ENCODE assay signal across 1 cellular context in the genomic region with DNA sequence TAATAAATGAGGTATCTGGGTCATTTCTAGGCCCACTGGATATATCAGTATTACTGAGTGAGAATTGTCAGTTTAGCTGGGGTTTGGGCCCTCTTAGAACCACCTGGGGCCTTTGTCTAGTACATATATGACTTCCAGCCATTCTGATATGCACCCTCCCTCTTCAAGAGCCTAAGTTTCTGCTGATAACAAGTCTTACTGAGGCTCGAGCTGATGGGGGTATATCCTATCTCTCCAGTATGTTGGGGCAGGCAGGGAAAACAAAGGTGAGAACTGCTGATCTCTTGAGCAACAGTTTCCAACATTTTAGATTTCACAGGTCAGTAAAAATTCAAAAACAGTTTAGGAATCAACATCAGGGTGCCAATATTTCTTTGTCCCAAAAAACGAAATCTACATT.
TF ChIP-seq lines count a peak whose summit lies in the region.

No MANE protein-coding gene starts in this region.

TF ChIP-seq in K562, 482 proteins besides CTCF, POLR2A, EP300 and RAD21 (continues in another document):
- TF ChIP-seq ARID1B (IDR thresholded peaks at IDR 0.05) (peak; percentile 62), CXXC5 (CRISPR knock-in tag; IDR thresholded peaks at IDR 0.05) (no peak), EZH2 (IDR thresholded peaks at IDR 0.05; ENCODE audit: borderline replicate concordance, low read depth, low read length) (no peak), JUNB (CRISPR knock-in tag; conservative IDR thresholded peaks at IDR 0.05) (no peak), ETS2 (tag; IDR thresholded peaks at IDR 0.05; ENCODE audit: borderline replicate concordance, poor library complexity, severe bottlenecking) (no peak), POLR2G (IDR thresholded peaks at IDR 0.05; ENCODE audit: low read depth, low read length) (no peak), MAZ (CRISPR knock-in tag; conservative IDR thresholded peaks at IDR 0.05 in 1 of 2, IDR thresholded peaks at IDR 0.05 in 1 of 2) (no peak), MCM2 (IDR thresholded peaks at IDR 0.05; ENCODE audit: low read depth) (no peak), ZNF217 (CRISPR knock-in tag; IDR thresholded peaks at IDR 0.05) (no peak), CBFA2T2 (conservative IDR thresholded peaks at IDR 0.05) (peak; percentile 54), ZNF780A (CRISPR knock-in tag; IDR thresholded peaks at IDR 0.05) (no peak), THRAP3 (IDR thresholded peaks at IDR 0.05; ENCODE audit: borderline replicate concordance) (no peak), KLF1 (tag; IDR thresholded peaks at IDR 0.05) (no peak), TAL1 (IDR thresholded peaks at IDR 0.05) (peak; percentile 58; the same call in 1 of the 2 replicates), TARDBP (IDR thresholded peaks at IDR 0.05) (no peak), ZNF589 (CRISPR knock-in tag; IDR thresholded peaks at IDR 0.05; ENCODE audit: low read depth) (no peak), ZNF232 (CRISPR knock-in tag; IDR thresholded peaks at IDR 0.05) (no peak), HNRNPH1 (optimal IDR thresholded peaks at IDR 0.05; ENCODE audit: low read depth, low read length) (no peak), KLF16 (IDR thresholded peaks at IDR 0.05) (no peak), ADNP (tag; IDR thresholded peaks at IDR 0.05) (no peak), CHD2 (IDR thresholded peaks at IDR 0.05; ENCODE audit: low read depth, low read length) (no peak), SNRNP70 (optimal IDR thresholded peaks at IDR 0.05; ENCODE audit: low read depth, low read length) (no peak), ZNF764 (CRISPR knock-in tag; IDR thresholded peaks at IDR 0.05; ENCODE audit: low read depth) (no peak), LCOR (CRISPR knock-in tag; IDR thresholded peaks at IDR 0.05) (no peak), SLC30A9 (CRISPR knock-in tag; IDR thresholded peaks at IDR 0.05) (no peak), CREB1 (IDR thresholded peaks at IDR 0.05) (no peak), CREB1 (CRISPR knock-in tag; IDR thresholded peaks at IDR 0.05) (no peak), JUND (IDR thresholded peaks at IDR 0.05; ENCODE audit: borderline replicate concordance, low read depth, low read length) (no peak), JUND (tag; IDR thresholded peaks at IDR 0.05; ENCODE audit: borderline replicate concordance, low read depth, low read length) (no peak), ZBED1 (IDR thresholded peaks at IDR 0.05) (no peak), RCOR1 (IDR thresholded peaks at IDR 0.05; ENCODE audit: borderline replicate concordance in 1 of 2, low read depth in 2 of 2, low read length in 2 of 2) (0 out of 4 replicates have a peak, but pooled peaks of 1 of the 2 experiments have one; percentile 12), YY1 (IDR thresholded peaks at IDR 0.05; ENCODE audit: borderline replicate concordance in 1 of 3, control insufficient read depth in 1 of 3, extremely low read depth in 1 of 3, insufficient read depth in 3 of 3, insufficient read length in 1 of 3, insufficient replicate concordance in 2 of 3, low read depth in 1 of 3, low read length in 2 of 3) (no peak), DPF2 (IDR thresholded peaks at IDR 0.05) (peak; percentile 52; the same call in 1 of the 2 replicates), TEAD2 (tag; IDR thresholded peaks at IDR 0.05) (no peak), TBL1XR1 (IDR thresholded peaks at IDR 0.05; ENCODE audit: low read length in 2 of 2) (no peak), SP2 (IDR thresholded peaks at IDR 0.05; ENCODE audit: extremely low read depth, low read depth, low read length, poor library complexity, severe bottlenecking) (no peak), CBFA2T3 (IDR thresholded peaks at IDR 0.05) (peak; percentile 73), XRCC4 (IDR thresholded peaks at IDR 0.05; ENCODE audit: extremely low read depth, insufficient read depth, insufficient read length) (no peak), BACH1 (tag; IDR thresholded peaks at IDR 0.05) (no peak), RFX7 (CRISPR knock-in tag; IDR thresholded peaks at IDR 0.05) (no peak), NFATC3 (IDR thresholded peaks at IDR 0.05) (no peak), KLF6 (CRISPR knock-in tag; IDR thresholded peaks at IDR 0.05; ENCODE audit: borderline replicate concordance) (no peak), ZNF184 (CRISPR knock-in tag; IDR thresholded peaks at IDR 0.05) (no peak), ZNF282 (CRISPR knock-in tag; IDR thresholded peaks at IDR 0.05) (no peak), ELF4 (CRISPR knock-in tag; IDR thresholded peaks at IDR 0.05) (no peak), SOX6 (IDR thresholded peaks at IDR 0.05) (0 out of 2 replicates have a peak, but pooled peaks have one; percentile 7), TAF15 (IDR thresholded peaks at IDR 0.05; ENCODE audit: low read depth, low read length) (no peak), HDAC6 (IDR thresholded peaks at IDR 0.05; ENCODE audit: low read depth, low read length) (no peak)
- TF ChIP-seq, protein P1, sequence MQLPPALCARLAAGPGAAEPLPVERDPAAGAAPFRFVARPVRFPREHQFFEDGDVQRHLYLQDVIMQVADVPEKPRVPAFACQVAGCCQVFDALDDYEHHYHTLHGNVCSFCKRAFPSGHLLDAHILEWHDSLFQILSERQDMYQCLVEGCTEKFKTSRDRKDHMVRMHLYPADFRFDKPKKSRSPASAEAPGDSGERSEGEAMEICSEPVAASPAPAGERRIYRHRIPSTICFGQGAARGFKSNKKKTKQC (CRISPR knock-in tag; IDR thresholded peaks at IDR 0.05) = no peak
- TF ChIP-seq, protein P2, sequence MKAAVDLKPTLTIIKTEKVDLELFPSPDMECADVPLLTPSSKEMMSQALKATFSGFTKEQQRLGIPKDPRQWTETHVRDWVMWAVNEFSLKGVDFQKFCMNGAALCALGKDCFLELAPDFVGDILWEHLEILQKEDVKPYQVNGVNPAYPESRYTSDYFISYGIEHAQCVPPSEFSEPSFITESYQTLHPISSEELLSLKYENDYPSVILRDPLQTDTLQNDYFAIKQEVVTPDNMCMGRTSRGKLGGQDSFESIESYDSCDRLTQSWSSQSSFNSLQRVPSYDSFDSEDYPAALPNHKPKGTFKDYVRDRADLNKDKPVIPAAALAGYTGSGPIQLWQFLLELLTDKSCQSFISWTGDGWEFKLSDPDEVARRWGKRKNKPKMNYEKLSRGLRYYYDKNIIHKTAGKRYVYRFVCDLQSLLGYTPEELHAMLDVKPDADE (conservative IDR thresholded peaks at IDR 0.05; ENCODE audit: control insufficient read depth, low read depth, low read length) = no peak
- TF ChIP-seq, protein P3, sequence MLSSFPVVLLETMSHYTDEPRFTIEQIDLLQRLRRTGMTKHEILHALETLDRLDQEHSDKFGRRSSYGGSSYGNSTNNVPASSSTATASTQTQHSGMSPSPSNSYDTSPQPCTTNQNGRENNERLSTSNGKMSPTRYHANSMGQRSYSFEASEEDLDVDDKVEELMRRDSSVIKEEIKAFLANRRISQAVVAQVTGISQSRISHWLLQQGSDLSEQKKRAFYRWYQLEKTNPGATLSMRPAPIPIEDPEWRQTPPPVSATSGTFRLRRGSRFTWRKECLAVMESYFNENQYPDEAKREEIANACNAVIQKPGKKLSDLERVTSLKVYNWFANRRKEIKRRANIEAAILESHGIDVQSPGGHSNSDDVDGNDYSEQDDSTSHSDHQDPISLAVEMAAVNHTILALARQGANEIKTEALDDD (IDR thresholded peaks at IDR 0.05) = peak; percentile 27; the same call in 1 of the 2 replicates
- TF ChIP-seq, protein P4, sequence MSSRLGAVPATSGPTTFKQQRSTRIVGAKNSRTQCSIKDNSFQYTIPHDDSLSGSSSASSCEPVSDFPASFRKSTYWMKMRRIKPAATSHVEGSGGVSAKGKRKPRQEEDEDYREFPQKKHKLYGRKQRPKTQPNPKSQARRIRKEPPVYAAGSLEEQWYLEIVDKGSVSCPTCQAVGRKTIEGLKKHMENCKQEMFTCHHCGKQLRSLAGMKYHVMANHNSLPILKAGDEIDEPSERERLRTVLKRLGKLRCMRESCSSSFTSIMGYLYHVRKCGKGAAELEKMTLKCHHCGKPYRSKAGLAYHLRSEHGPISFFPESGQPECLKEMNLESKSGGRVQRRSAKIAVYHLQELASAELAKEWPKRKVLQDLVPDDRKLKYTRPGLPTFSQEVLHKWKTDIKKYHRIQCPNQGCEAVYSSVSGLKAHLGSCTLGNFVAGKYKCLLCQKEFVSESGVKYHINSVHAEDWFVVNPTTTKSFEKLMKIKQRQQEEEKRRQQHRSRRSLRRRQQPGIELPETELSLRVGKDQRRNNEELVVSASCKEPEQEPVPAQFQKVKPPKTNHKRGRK (tag; IDR thresholded peaks at IDR 0.05) = no peak
- TF ChIP-seq, protein P5, sequence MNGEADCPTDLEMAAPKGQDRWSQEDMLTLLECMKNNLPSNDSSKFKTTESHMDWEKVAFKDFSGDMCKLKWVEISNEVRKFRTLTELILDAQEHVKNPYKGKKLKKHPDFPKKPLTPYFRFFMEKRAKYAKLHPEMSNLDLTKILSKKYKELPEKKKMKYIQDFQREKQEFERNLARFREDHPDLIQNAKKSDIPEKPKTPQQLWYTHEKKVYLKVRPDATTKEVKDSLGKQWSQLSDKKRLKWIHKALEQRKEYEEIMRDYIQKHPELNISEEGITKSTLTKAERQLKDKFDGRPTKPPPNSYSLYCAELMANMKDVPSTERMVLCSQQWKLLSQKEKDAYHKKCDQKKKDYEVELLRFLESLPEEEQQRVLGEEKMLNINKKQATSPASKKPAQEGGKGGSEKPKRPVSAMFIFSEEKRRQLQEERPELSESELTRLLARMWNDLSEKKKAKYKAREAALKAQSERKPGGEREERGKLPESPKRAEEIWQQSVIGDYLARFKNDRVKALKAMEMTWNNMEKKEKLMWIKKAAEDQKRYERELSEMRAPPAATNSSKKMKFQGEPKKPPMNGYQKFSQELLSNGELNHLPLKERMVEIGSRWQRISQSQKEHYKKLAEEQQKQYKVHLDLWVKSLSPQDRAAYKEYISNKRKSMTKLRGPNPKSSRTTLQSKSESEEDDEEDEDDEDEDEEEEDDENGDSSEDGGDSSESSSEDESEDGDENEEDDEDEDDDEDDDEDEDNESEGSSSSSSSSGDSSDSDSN (IDR thresholded peaks at IDR 0.05; ENCODE audit: borderline replicate concordance in 1 of 2, low read depth in 2 of 2, low read length in 2 of 2) = no peak
- TF ChIP-seq, protein P6, sequence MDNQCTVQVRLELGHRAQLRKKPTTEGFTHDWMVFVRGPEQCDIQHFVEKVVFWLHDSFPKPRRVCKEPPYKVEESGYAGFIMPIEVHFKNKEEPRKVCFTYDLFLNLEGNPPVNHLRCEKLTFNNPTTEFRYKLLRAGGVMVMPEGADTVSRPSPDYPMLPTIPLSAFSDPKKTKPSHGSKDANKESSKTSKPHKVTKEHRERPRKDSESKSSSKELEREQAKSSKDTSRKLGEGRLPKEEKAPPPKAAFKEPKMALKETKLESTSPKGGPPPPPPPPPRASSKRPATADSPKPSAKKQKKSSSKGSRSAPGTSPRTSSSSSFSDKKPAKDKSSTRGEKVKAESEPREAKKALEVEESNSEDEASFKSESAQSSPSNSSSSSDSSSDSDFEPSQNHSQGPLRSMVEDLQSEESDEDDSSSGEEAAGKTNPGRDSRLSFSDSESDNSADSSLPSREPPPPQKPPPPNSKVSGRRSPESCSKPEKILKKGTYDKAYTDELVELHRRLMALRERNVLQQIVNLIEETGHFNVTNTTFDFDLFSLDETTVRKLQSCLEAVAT (IDR thresholded peaks at IDR 0.05) = no peak
- TF ChIP-seq, protein P7, sequence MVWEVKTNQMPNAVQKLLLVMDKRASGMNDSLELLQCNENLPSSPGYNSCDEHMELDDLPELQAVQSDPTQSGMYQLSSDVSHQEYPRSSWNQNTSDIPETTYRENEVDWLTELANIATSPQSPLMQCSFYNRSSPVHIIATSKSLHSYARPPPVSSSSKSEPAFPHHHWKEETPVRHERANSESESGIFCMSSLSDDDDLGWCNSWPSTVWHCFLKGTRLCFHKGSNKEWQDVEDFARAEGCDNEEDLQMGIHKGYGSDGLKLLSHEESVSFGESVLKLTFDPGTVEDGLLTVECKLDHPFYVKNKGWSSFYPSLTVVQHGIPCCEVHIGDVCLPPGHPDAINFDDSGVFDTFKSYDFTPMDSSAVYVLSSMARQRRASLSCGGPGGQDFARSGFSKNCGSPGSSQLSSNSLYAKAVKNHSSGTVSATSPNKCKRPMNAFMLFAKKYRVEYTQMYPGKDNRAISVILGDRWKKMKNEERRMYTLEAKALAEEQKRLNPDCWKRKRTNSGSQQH (CRISPR knock-in tag; IDR thresholded peaks at IDR 0.05) = no peak
- TF ChIP-seq, protein P8, sequence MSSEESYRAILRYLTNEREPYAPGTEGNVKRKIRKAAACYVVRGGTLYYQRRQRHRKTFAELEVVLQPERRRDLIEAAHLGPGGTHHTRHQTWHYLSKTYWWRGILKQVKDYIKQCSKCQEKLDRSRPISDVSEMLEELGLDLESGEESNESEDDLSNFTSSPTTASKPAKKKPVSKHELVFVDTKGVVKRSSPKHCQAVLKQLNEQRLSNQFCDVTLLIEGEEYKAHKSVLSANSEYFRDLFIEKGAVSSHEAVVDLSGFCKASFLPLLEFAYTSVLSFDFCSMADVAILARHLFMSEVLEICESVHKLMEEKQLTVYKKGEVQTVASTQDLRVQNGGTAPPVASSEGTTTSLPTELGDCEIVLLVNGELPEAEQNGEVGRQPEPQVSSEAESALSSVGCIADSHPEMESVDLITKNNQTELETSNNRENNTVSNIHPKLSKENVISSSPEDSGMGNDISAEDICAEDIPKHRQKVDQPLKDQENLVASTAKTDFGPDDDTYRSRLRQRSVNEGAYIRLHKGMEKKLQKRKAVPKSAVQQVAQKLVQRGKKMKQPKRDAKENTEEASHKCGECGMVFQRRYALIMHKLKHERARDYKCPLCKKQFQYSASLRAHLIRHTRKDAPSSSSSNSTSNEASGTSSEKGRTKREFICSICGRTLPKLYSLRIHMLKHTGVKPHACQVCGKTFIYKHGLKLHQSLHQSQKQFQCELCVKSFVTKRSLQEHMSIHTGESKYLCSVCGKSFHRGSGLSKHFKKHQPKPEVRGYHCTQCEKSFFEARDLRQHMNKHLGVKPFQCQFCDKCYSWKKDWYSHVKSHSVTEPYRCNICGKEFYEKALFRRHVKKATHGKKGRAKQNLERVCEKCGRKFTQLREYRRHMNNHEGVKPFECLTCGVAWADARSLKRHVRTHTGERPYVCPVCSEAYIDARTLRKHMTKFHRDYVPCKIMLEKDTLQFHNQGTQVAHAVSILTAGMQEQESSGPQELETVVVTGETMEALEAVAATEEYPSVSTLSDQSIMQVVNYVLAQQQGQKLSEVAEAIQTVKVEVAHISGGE (CRISPR knock-in tag; IDR thresholded peaks at IDR 0.05) = no peak
- TF ChIP-seq, protein P9, sequence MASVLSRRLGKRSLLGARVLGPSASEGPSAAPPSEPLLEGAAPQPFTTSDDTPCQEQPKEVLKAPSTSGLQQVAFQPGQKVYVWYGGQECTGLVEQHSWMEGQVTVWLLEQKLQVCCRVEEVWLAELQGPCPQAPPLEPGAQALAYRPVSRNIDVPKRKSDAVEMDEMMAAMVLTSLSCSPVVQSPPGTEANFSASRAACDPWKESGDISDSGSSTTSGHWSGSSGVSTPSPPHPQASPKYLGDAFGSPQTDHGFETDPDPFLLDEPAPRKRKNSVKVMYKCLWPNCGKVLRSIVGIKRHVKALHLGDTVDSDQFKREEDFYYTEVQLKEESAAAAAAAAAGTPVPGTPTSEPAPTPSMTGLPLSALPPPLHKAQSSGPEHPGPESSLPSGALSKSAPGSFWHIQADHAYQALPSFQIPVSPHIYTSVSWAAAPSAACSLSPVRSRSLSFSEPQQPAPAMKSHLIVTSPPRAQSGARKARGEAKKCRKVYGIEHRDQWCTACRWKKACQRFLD (CRISPR knock-in tag; IDR thresholded peaks at IDR 0.05) = no peak
